14 cellular contexts compared by ENCODE assay signal in genomic region chr3:134898315-134898714, GRCh38.
A peak's percentile ranks its signal among the peaks of the same experiment; 100 is the strongest.
DNase-seq lines count a peak whose midpoint lies in the region; TF ChIP-seq lines count a peak whose summit lies in the region.
"Had no signal": no experiment of that assay in that cellular context is flagged by ENCODE, and none has a peak within 500 bp of the region (broad histone marks: within the 10 kb centered on the region; RNA-seq: fewer than 3 reads in every experiment).

No MANE protein-coding gene starts in this region.

- H3K27ac Mint-ChIP-seq in brain, result peak overlapping the region in 3 of 5 experiments; percentile 48 to 91 (median 56)
- H3K27ac Mint-ChIP-seq: CD4-positive, alpha-beta T cell; GM23338 had no signal

- peaks cover 0 to 3% (median 0%) of the 10 kb centered on the region in 5 experiments for H3K9me3 Mint-ChIP-seq in brain
- H3K9me3 Mint-ChIP-seq: CD4-positive, alpha-beta T cell; GM23338 had no signal

- H3K9me3 ChIP-seq in BE2C (no peaks in the 10 kb centered on the region), OCI-LY7 (ENCODE audit: low read length) (no peaks in the 10 kb centered on the region)

- no peaks in the 10 kb centered on the region for H3K9me2 ChIP-seq in OCI-LY7 (ENCODE audit: insufficient read depth, low read length)

- H3K27ac ChIP-seq in OCI-LY7 (ENCODE audit: low read depth, low read length, poor library complexity, severe bottlenecking), result no peak overlapping the region

- TF ChIP-seq CTCF in BE2C (IDR thresholded peaks at IDR 0.05; ENCODE audit: low read depth, low read length), result no peak
- TF ChIP-seq CTCF in brain (conservative IDR thresholded peaks at IDR 0.05), result no peak
- no peak for TF ChIP-seq CTCF in OCI-LY7 (conservative IDR thresholded peaks at IDR 0.05; ENCODE audit: low read length)

- no peaks in the 10 kb centered on the region for H3K27me3 ChIP-seq in BE2C

- no peaks in the 10 kb centered on the region for H3K27me3 Mint-ChIP-seq in brain
- H3K27me3 Mint-ChIP-seq: CD4-positive, alpha-beta T cell had no signal

- peaks cover 13% of the 10 kb centered on the region for H3K4me1 ChIP-seq in BE2C
- no peaks in the 10 kb centered on the region for H3K4me1 ChIP-seq in OCI-LY7 (ENCODE audit: insufficient read depth, low read length, poor library complexity, severe bottlenecking)

- peaks cover 6% of the 10 kb centered on the region for H3K36me3 Mint-ChIP-seq in brain

- peaks cover 46% of the 10 kb centered on the region for H3K4me1 Mint-ChIP-seq in brain

- H3K4me3 ChIP-seq in BE2C (ENCODE audit: low read depth, low read length) (no peak overlapping the region), OCI-LY7 (ENCODE audit: low read depth, low read length, poor library complexity, severe bottlenecking) (no peak overlapping the region)
- H3K4me3 ChIP-seq: GM23338 had no signal

- no TSS peak for BruUV-seq in OCI-LY7 (replicated peaks; lab: Mats Ljungman, UMichigan)

- H3K4me2 ChIP-seq in OCI-LY7 (ENCODE audit: low read length), result no peak overlapping the region
- H3K4me2 ChIP-seq: GM23338 had no signal

- intact Hi-C loops in OCI-LY7 (cut with micrococcal nuclease; ENCODE audit: unreplicated experiment), result no loop called here

- peak overlapping the region in 2 of 5 experiments; percentile 45 to 56 for H3K4me3 Mint-ChIP-seq in brain
- H3K4me3 Mint-ChIP-seq: CD4-positive, alpha-beta T cell; GM23338 had no signal

- POLR2A ChIA-PET in OCI-LY7 (lab: Charles Lee), result interaction anchor here (0.7 kb wide), 1 partner anchor 76 kb away, joined by 3 read pairs; no protein-coding TSS in a partner anchor

- H3K36me3 ChIP-seq in BE2C (no peaks in the 10 kb centered on the region), OCI-LY7 (ENCODE audit: insufficient read depth, low read length) (no peaks in the 10 kb centered on the region)

- H3K79me2 ChIP-seq in OCI-LY7 (ENCODE audit: insufficient read depth, low read depth, low read length), result no peaks in the 10 kb centered on the region

- DNase-seq in BE2C (peak; percentile 56), DMS153 treated with DMSO at 0.1 percent for 48 hours (lab: John Stamatoyannopoulos, UW; ENCODE audit: unreplicated experiment) (peak; percentile 29), NCI-H1694 treated with DMSO at 0.1 percent for 48 hours (lab: John Stamatoyannopoulos, UW) (peak; percentile 82), OCI-LY7 (ENCODE audit: low spot score) (no peak), KG1 (lab: John Stamatoyannopoulos, UW) (no peak)
- DNase-seq in activated naive CD4-positive, alpha-beta T cell (lab: John Stamatoyannopoulos, UW), result no peak
- DNase-seq: ACHN; CD4-positive, alpha-beta T cell; NCI-H226; NCI-H526 treated with DMSO at 0.1 percent for 48 hours; RPMI8226; T-helper 2 cell had no signal

- CTCF ChIA-PET in OCI-LY7 (lab: Charles Lee; ENCODE audit: unreplicated experiment), result no interaction called here

- no peaks in the 10 kb centered on the region for H4K20me1 ChIP-seq in OCI-LY7 (ENCODE audit: insufficient read depth, low read length)

- H2AFZ ChIP-seq in OCI-LY7 (ENCODE audit: low read length), result no peak overlapping the region
- H2AFZ ChIP-seq: GM23338 had no signal

Comparison
In these comparisons a context has a peak if more than half of its experiments do, and no peak if none do; other contexts are left out.
1. DNase-seq: peak in BE2C (single experiment), DMS153 treated with DMSO at 0.1 percent for 48 hours (single experiment) and NCI-H1694 treated with DMSO at 0.1 percent for 48 hours (single experiment); none in OCI-LY7 (single experiment), activated naive CD4-positive, alpha-beta T cell (0 of 4) and KG1 (single experiment).